In the genomic region with DNA sequence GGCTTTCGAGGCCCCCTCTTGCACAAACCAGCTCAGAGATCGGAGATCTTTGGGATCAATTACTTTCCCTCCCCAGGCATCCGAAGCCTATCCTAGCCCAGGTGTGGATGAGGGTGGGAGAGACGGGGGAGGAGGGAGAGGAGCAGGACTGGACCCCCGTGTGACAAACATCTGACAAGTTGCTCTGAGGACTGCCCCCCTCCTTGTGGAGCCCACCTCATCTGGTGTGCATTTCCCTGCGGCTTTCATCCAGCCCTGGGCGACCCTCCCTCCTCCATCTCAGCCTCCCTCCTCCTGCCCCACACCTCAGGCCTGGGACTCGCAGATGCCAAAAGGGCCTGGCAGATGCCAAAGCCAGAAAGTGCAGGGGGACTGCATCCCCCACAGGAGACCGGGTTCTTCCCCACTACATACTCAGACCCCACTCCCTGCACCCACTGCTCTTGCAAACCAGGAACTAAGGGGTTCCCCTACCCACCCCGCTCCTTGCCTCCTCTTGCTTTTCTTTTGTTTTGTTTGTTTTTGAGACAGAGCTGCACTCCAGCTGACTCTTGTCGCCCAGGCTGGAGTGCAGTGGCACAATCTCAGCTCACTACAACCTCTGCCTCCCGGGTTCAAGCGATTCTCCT, we compare ENCODE assay signal across 15 cellular contexts. TPM values are rescaled to one million over a fixed set of nuclear protein-coding genes. Genes with fewer than 3 reads are reported as not detected.
A peak's percentile ranks its signal among the peaks of the same experiment; 100 is the strongest.
DNase-seq lines count a peak whose midpoint lies in the region; ATAC-seq and TF ChIP-seq lines count a peak whose summit lies in the region.
"Had no signal": no experiment of that assay in that cellular context is flagged by ENCODE, and none has a peak within 500 bp of the region (broad histone marks: within the 10 kb centered on the region; RNA-seq: fewer than 3 reads in every experiment).

No MANE protein-coding gene starts in this region.

- H3K27ac ChIP-seq in HEK293 (ENCODE audit: extremely low read depth, low read depth, low read length): no peak overlapping the region

- H3K4me3 ChIP-seq in HEK293 (ENCODE audit: low read depth, low read length) (no peak overlapping the region), NT2/D1 (ENCODE audit: insufficient read length, low read depth) (no peak overlapping the region)
- H3K4me3 ChIP-seq: A549, HAP-1 had no signal

- CTCF ChIA-PET in HEK293 (lab: Yijun Ruan, JAX): interaction anchor here (1.0 kb wide), 1 partner anchor 14 kb away, joined by 3 read pairs; no protein-coding TSS in a partner anchor

- intact Hi-C loops in activated CD4-positive, alpha-beta T cell treated with anti-CD3 and anti-CD28 coated beads, Interleukin-2, amount 10 ng/mL, durations not matched to agents 24 days and 14 days (cut with micrococcal nuclease): no loop called here

- no peaks in the 10 kb centered on the region for H3K9me3 ChIP-seq in HEK293 (ENCODE audit: control insufficient read depth, insufficient read depth, low read depth, low read length)
- H3K9me3 ChIP-seq in NT2/D1 (ENCODE audit: insufficient read depth, low read length): no peaks in the 10 kb centered on the region
- H3K9me3 ChIP-seq: A549, BE2C, HAP-1 had no signal

- peaks cover 40% of the 10 kb centered on the region for H3K27me3 Mint-ChIP-seq in type B pancreatic cell
- peaks cover 26% of the 10 kb centered on the region for H3K27me3 Mint-ChIP-seq in activated T-helper 17 cell treated with anti-CD3 and anti-CD28 coated beads, Interleukin-2, amount 50 U/mL, for 72 hours
- H3K27me3 Mint-ChIP-seq in activated CD4-positive, alpha-beta T cell treated with anti-CD3 and anti-CD28 coated beads, Interleukin-2, amount 10 ng/mL, durations not matched to agents 24 days and 14 days: peaks cover 29% of the 10 kb centered on the region

- no peaks in the 10 kb centered on the region for H3K36me3 ChIP-seq in HEK293 (ENCODE audit: control insufficient read depth in 2 of 2, insufficient read depth in 1 of 2, low read length in 2 of 2)
- no peaks in the 10 kb centered on the region for H3K36me3 ChIP-seq in NT2/D1 (ENCODE audit: insufficient read depth, insufficient read length, low read length)
- H3K36me3 ChIP-seq: BE2C, HAP-1 had no signal

- H3K36me3 Mint-ChIP-seq in type B pancreatic cell: no peaks in the 10 kb centered on the region
- no peaks in the 10 kb centered on the region for H3K36me3 Mint-ChIP-seq in activated T-helper 17 cell treated with anti-CD3 and anti-CD28 coated beads, Interleukin-2, amount 50 U/mL, for 72 hours (ENCODE audit: low read depth)
- no peaks in the 10 kb centered on the region for H3K36me3 Mint-ChIP-seq in activated CD4-positive, alpha-beta T cell treated with anti-CD3 and anti-CD28 coated beads, Interleukin-2, amount 10 ng/mL, durations not matched to agents 24 days and 14 days (ENCODE audit: low read depth)
- H3K36me3 Mint-ChIP-seq: CD4-positive, alpha-beta memory T cell had no signal

- H3K4me1 Mint-ChIP-seq in type B pancreatic cell (ENCODE audit: unreplicated experiment): no peaks in the 10 kb centered on the region
- H3K4me1 Mint-ChIP-seq in activated T-helper 17 cell treated with anti-CD3 and anti-CD28 coated beads, Interleukin-2, amount 50 U/mL, for 72 hours: no peaks in the 10 kb centered on the region
- no peaks in the 10 kb centered on the region for H3K4me1 Mint-ChIP-seq in activated CD4-positive, alpha-beta T cell treated with anti-CD3 and anti-CD28 coated beads, Interleukin-2, amount 10 ng/mL, durations not matched to agents 24 days and 14 days
- H3K4me1 Mint-ChIP-seq: CD4-positive, alpha-beta memory T cell had no signal

- no peak for DNase-seq in NT2/D1 (ENCODE audit: low read depth, low spot score)
- peak; percentile 53 for DNase-seq in left kidney (ENCODE audit: low read depth, low spot score)
- DNase-seq in type B pancreatic cell (ENCODE audit: extremely low spot score, unreplicated experiment): no peak
- DNase-seq in activated CD4-positive, alpha-beta T cell treated with anti-CD3 and anti-CD28 coated beads, Interleukin-2, amount 10 ng/mL, durations not matched to agents 24 days and 14 days: no peak
- DNase-seq: BE2C; CD4-positive, alpha-beta memory T cell; DND-41; GDM1; GOT3; HFFc6 had no signal

- H3K9ac ChIP-seq in NT2/D1 (ENCODE audit: insufficient read length, low read depth): peak overlapping the region; percentile 24

- TF ChIP-seq CTCF in HEK293 (tag by site-specific recombination; IDR thresholded peaks at IDR 0.05): no peak
- no peak for TF ChIP-seq CTCF in type B pancreatic cell (conservative IDR thresholded peaks at IDR 0.05)

- POLR2A ChIA-PET in HEK293 (lab: Yijun Ruan, JAX): no interaction called here

- no peaks in the 10 kb centered on the region for H3K9me3 Mint-ChIP-seq in type B pancreatic cell
- H3K9me3 Mint-ChIP-seq in activated T-helper 17 cell treated with anti-CD3 and anti-CD28 coated beads, Interleukin-2, amount 50 U/mL, for 72 hours: no peaks in the 10 kb centered on the region
- no peaks in the 10 kb centered on the region for H3K9me3 Mint-ChIP-seq in activated CD4-positive, alpha-beta T cell treated with anti-CD3 and anti-CD28 coated beads, Interleukin-2, amount 10 ng/mL, durations not matched to agents 24 days and 14 days
- H3K9me3 Mint-ChIP-seq: CD4-positive, alpha-beta memory T cell; HFFc6 had no signal

- peaks cover 31% of the 10 kb centered on the region for H3K27me3 ChIP-seq in NT2/D1 (ENCODE audit: insufficient read depth, insufficient read length)

- no peak overlapping the region for H3K4me3 Mint-ChIP-seq in type B pancreatic cell
- no peak overlapping the region for H3K4me3 Mint-ChIP-seq in activated T-helper 17 cell treated with anti-CD3 and anti-CD28 coated beads, Interleukin-2, amount 50 U/mL, for 72 hours
- no peak overlapping the region for H3K4me3 Mint-ChIP-seq in activated CD4-positive, alpha-beta T cell treated with anti-CD3 and anti-CD28 coated beads, Interleukin-2, amount 10 ng/mL, durations not matched to agents 24 days and 14 days
- H3K4me3 Mint-ChIP-seq: CD4-positive, alpha-beta memory T cell; HFFc6 had no signal

- ATAC-seq in activated T-helper 17 cell treated with anti-CD3 and anti-CD28 coated beads, Interleukin-2, amount 50 U/mL, for 72 hours (replicated peaks): no peak
- ATAC-seq: A549 had no signal

- H3K27ac Mint-ChIP-seq in type B pancreatic cell: peak overlapping the region; percentile 31
- no peak overlapping the region for H3K27ac Mint-ChIP-seq in activated T-helper 17 cell treated with anti-CD3 and anti-CD28 coated beads, Interleukin-2, amount 50 U/mL, for 72 hours
- H3K27ac Mint-ChIP-seq in activated CD4-positive, alpha-beta T cell treated with anti-CD3 and anti-CD28 coated beads, Interleukin-2, amount 10 ng/mL, durations not matched to agents 24 days and 14 days: no peak overlapping the region
- H3K27ac Mint-ChIP-seq: CD4-positive, alpha-beta memory T cell; HFFc6 had no signal

- H3K4me1 ChIP-seq in HEK293 (ENCODE audit: control insufficient read depth, insufficient read depth, low read length) (no peaks in the 10 kb centered on the region), NT2/D1 (ENCODE audit: insufficient read depth, insufficient read length) (peaks cover 46% of the 10 kb centered on the region)
- H3K4me1 ChIP-seq: BE2C, HAP-1 had no signal

TF ChIP-seq in HEK293, 187 proteins besides CTCF, POLR2A, EP300 and RAD21 (continues in another document):
- no peak for TF ChIP-seq ZNF624 (tag by site-specific recombination; IDR thresholded peaks at IDR 0.05)
- no peak for TF ChIP-seq ZNF560 (tag by site-specific recombination; IDR thresholded peaks at IDR 0.05; ENCODE audit: borderline replicate concordance)
- no peak for TF ChIP-seq ZNF311 (tag by site-specific recombination; IDR thresholded peaks at IDR 0.05; ENCODE audit: borderline replicate concordance)
- no peak for TF ChIP-seq ZNF621 (tag by site-specific recombination; IDR thresholded peaks at IDR 0.05)
- TF ChIP-seq ZNF571 (tag by site-specific recombination; IDR thresholded peaks at IDR 0.05): no peak
- TF ChIP-seq ZNF610 (tag by site-specific recombination; IDR thresholded peaks at IDR 0.05; ENCODE audit: borderline replicate concordance): no peak
- no peak for TF ChIP-seq ZNF658 (tag by site-specific recombination; IDR thresholded peaks at IDR 0.05)
- TF ChIP-seq ZNF600 (tag by site-specific recombination; IDR thresholded peaks at IDR 0.05): 0 out of 2 replicates have a peak, but pooled peaks have one; percentile 16

RNA-seq across cellular contexts. Expression of gene HS3ST6, which starts 3.3 kb away (rescaled TPM):
- total RNA-seq in type B pancreatic cell (ENCODE audit: low replicate concordance): 1.3 and 5.6 TPM in 2 replicates
- not detected for total RNA-seq in activated T-helper 17 cell treated with anti-CD3 and anti-CD28 coated beads, Interleukin-2, amount 50 U/mL, for 72 hours
- not detected in 2 replicates for total RNA-seq in activated CD4-positive, alpha-beta T cell treated with anti-CD3 and anti-CD28 coated beads, Interleukin-2, amount 10 ng/mL, durations not matched to agents 24 days and 14 days
- total RNA-seq: CD4-positive, alpha-beta memory T cell; HFFc6; HT1080 had no signal

RNA-seq across cellular contexts. Expression of gene MSRB1, which starts 28.1 kb away (rescaled TPM):
- 34.8 and 37.7 TPM in 2 replicates for total RNA-seq in type B pancreatic cell (ENCODE audit: low replicate concordance)
- 10 to 100 TPM; 31.5 to 34.3 TPM for total RNA-seq in activated T-helper 17 cell treated with anti-CD3 and anti-CD28 coated beads, Interleukin-2, amount 50 U/mL, for 72 hours
- total RNA-seq in activated CD4-positive, alpha-beta T cell treated with anti-CD3 and anti-CD28 coated beads, Interleukin-2, amount 10 ng/mL, durations not matched to agents 24 days and 14 days: 22.8 and 23.0 TPM in 2 replicates

RNA-seq across cellular contexts. Expression of gene RPL3L, which starts 39.6 kb away (rescaled TPM):
- total RNA-seq in type B pancreatic cell (ENCODE audit: low replicate concordance): not detected in 2 replicates
- total RNA-seq in activated T-helper 17 cell treated with anti-CD3 and anti-CD28 coated beads, Interleukin-2, amount 50 U/mL, for 72 hours: under 1 TPM in 1 of 2 donors, not detected in 1; 0.37 TPM
- 1.0 TPM in 1 of 2 replicates, not detected in the other for total RNA-seq in activated CD4-positive, alpha-beta T cell treated with anti-CD3 and anti-CD28 coated beads, Interleukin-2, amount 10 ng/mL, durations not matched to agents 24 days and 14 days
- total RNA-seq: CD4-positive, alpha-beta memory T cell; HFFc6; HT1080 had no signal

RNA-seq across cellular contexts. Expression of gene MEIOB, which starts 42.9 kb away (rescaled TPM):
- total RNA-seq in type B pancreatic cell (ENCODE audit: low replicate concordance): not detected in 2 replicates
- under 1 TPM in 1 of 2 donors, not detected in 1; 0.79 TPM for total RNA-seq in activated T-helper 17 cell treated with anti-CD3 and anti-CD28 coated beads, Interleukin-2, amount 50 U/mL, for 72 hours
- total RNA-seq in activated CD4-positive, alpha-beta T cell treated with anti-CD3 and anti-CD28 coated beads, Interleukin-2, amount 10 ng/mL, durations not matched to agents 24 days and 14 days: not detected in 2 replicates
- total RNA-seq: CD4-positive, alpha-beta memory T cell; HFFc6; HT1080 had no signal

RNA-seq across cellular contexts. Expression of gene NDUFB10, which starts 44.5 kb away (rescaled TPM):
- 122 and 130 TPM in 2 replicates for total RNA-seq in type B pancreatic cell (ENCODE audit: low replicate concordance)
- total RNA-seq in activated T-helper 17 cell treated with anti-CD3 and anti-CD28 coated beads, Interleukin-2, amount 50 U/mL, for 72 hours: 100 to 1,000 TPM in 1 of 2 donors, 10 to 100 TPM in 1; 65.3 to 122 TPM
- total RNA-seq in activated CD4-positive, alpha-beta T cell treated with anti-CD3 and anti-CD28 coated beads, Interleukin-2, amount 10 ng/mL, durations not matched to agents 24 days and 14 days: 136 and 141 TPM in 2 replicates
